9 cellular contexts compared by ENCODE assay signal in genomic region chr3:58386966-58387365, GRCh38. TPM values are rescaled to one million over a fixed set of nuclear protein-coding genes. Genes with fewer than 3 reads are reported as not detected.
DNase-seq lines count a peak whose midpoint lies in the region; TF ChIP-seq lines count a peak whose summit lies in the region.
"Had no signal": no experiment of that assay in that cellular context is flagged by ENCODE, and none has a peak within 500 bp of the region (broad histone marks: within the 10 kb centered on the region; RNA-seq: fewer than 3 reads in every experiment).

No MANE protein-coding gene starts in this region.

- H3K9me3 Mint-ChIP-seq in H9, result no peaks in the 10 kb centered on the region

- no peaks in the 10 kb centered on the region for H3K79me1 ChIP-seq in H9 (ENCODE audit: insufficient read depth, low read depth, low read length, poor library complexity, severe bottlenecking)

- H4K8ac ChIP-seq in H9 (replicated peaks; ENCODE audit: insufficient read length, low read depth, low read length), result no peak overlapping the region

- in situ Hi-C loops in astrocyte of the spinal cord (cut with HindIII; ENCODE audit: low sequenced_read_pairs), result no loop called here

- no peak overlapping the region for H4K5ac ChIP-seq in H9 (ENCODE audit: insufficient read length, low read depth, low read length)

- H3K9me3 ChIP-seq in H9 (ENCODE audit: control insufficient read depth, low read depth, low read length), result no peaks in the 10 kb centered on the region
- no peaks in the 10 kb centered on the region for H3K9me3 ChIP-seq in iPS-18c (ENCODE audit: control insufficient read depth, insufficient read depth, low read length)

- no peak overlapping the region for H2BK12ac ChIP-seq in H9 (ENCODE audit: insufficient read length, low read depth, low read length)

- H3K4ac ChIP-seq in H9 (ENCODE audit: low read depth, low read length), result no peak overlapping the region

- no peak overlapping the region for H2BK20ac ChIP-seq in H9 (ENCODE audit: low read depth, low read length, poor library complexity, severe bottlenecking)

- no peak for TF ChIP-seq CTCF in H9 (conservative IDR thresholded peaks at IDR 0.05)
- no peak for TF ChIP-seq CTCF in astrocyte of the spinal cord (IDR thresholded peaks at IDR 0.05; ENCODE audit: low read depth, low read length)

- no peak overlapping the region for H4K91ac ChIP-seq in H9 (ENCODE audit: insufficient read length, low read depth, low read length)

- H2AFZ ChIP-seq in H9 (ENCODE audit: low read length), result no peak overlapping the region

- H3K79me2 ChIP-seq in H9 (ENCODE audit: insufficient read depth, low read length), result no peaks in the 10 kb centered on the region

- no peak overlapping the region for H2BK5ac ChIP-seq in H9 (ENCODE audit: insufficient read length, low read length)

- CTCF ChIA-PET in HEK293T (lab: Yijun Ruan, JAX), result no interaction called here

- H2AK5ac ChIP-seq in H9 (ENCODE audit: insufficient read length, low read length), result no peak overlapping the region

- no peak overlapping the region for H3K18ac ChIP-seq in H9 (ENCODE audit: insufficient read length, low read depth, low read length)

- peak overlapping the region in 1 of 3 experiments; percentile 76; a peak in 2 of 7 replicates for H3K27ac Mint-ChIP-seq in H9
- H3K27ac Mint-ChIP-seq: activated naive CD8-positive, alpha-beta T cell had no signal

- H2BK120ac ChIP-seq in H9 (ENCODE audit: low read depth, low read length, poor library complexity, severe bottlenecking), result no peak overlapping the region

- peaks cover 18 to 19% of the 10 kb centered on the region in 2 experiments for H3K4me1 Mint-ChIP-seq in H9

- no peak overlapping the region for H3K56ac ChIP-seq in H9 (ENCODE audit: insufficient read length, low read depth, low read length)

- no peak overlapping the region for H2BK15ac ChIP-seq in H9 (ENCODE audit: low read depth, low read length)

- DNase-seq in H9 (peak; percentile 36), astrocyte of the spinal cord (ENCODE audit: low read depth, low spot score) (peak; percentile 79), skeletal muscle cell (ENCODE audit: low read depth) (peak; percentile 86), NCI-H128 (lab: John Stamatoyannopoulos, UW; ENCODE audit: unreplicated experiment) (no peak), NCI-H82 (lab: John Stamatoyannopoulos, UW) (no peak), HuH-7 (ENCODE audit: low spot score) (no peak), HEK293T (ENCODE audit: extremely low spot score) (no peak)

- no CpG with 5 or more reads among the region's 3 CpGs for WGBS in H9 (ENCODE audit: extremely low coverage, insufficient read length, low lambda C conversion rate)

- no peak overlapping the region for H3K27ac ChIP-seq in H9 (ENCODE audit: insufficient read length, low read depth, low read length)

- peaks cover 4% of the 10 kb centered on the region; the same call in 1 of the 2 replicates for H3K4me1 ChIP-seq in H9 (ENCODE audit: insufficient read depth, low read length)

- POLR2A ChIA-PET in HEK293T (lab: Yijun Ruan, JAX), result no interaction called here

- no peaks in the 10 kb centered on the region; a peak in 1 of 7 replicates for H3K36me3 Mint-ChIP-seq in H9 (ENCODE audit: insufficient read depth in 1 of 3, low read depth in 3 of 3)

- H3K23me2 ChIP-seq in H9 (ENCODE audit: insufficient read length, low read depth, low read length, poor library complexity, severe bottlenecking), result no peaks in the 10 kb centered on the region

- H3K27me3 ChIP-seq in H9 (ENCODE audit: insufficient read depth, low read length), result no peaks in the 10 kb centered on the region

- H3K14ac ChIP-seq in H9 (ENCODE audit: insufficient read depth, low read length), result no peak overlapping the region

- H4K20me1 ChIP-seq in H9 (ENCODE audit: control insufficient read depth, insufficient read depth, insufficient read length), result no peaks in the 10 kb centered on the region

- H3K4me3 ChIP-seq in astrocyte of the spinal cord (ENCODE audit: low read depth, low read length), result no peak overlapping the region
- H3K4me3 ChIP-seq in iPS-18c (ENCODE audit: insufficient read depth, low read depth, low read length), result peak overlapping the region; percentile 9; the same call in 1 of the 2 replicates
- no peak overlapping the region for H3K4me3 ChIP-seq in skeletal muscle cell (ENCODE audit: low read depth, low read length)

- H3K27me3 Mint-ChIP-seq in H9 (ENCODE audit: low read depth), result no peaks in the 10 kb centered on the region; the same call in 1 of the 2 replicates
- H3K27me3 Mint-ChIP-seq: activated naive CD8-positive, alpha-beta T cell had no signal

- no peak overlapping the region for H3K23ac ChIP-seq in H9 (ENCODE audit: insufficient read length, low read depth, low read length)

- H3K4me2 ChIP-seq in H9 (ENCODE audit: insufficient read depth, insufficient read length, low read length), result no peak overlapping the region

- H3T11ph ChIP-seq in H9 (ENCODE audit: low read length), result no peak overlapping the region

- H3K4me3 Mint-ChIP-seq in H9, result no peak overlapping the region
- H3K4me3 Mint-ChIP-seq: activated naive CD8-positive, alpha-beta T cell had no signal

- no peak overlapping the region for H3K9ac ChIP-seq in H9 (ENCODE audit: extremely low read depth, insufficient read length, low read length)

TF ChIP-seq in HEK293T, 16 proteins besides CTCF, POLR2A, EP300 and RAD21:
- TF ChIP-seq FOXM1 (IDR thresholded peaks at IDR 0.05; ENCODE audit: borderline replicate concordance) (no peak), PKNOX1 (IDR thresholded peaks at IDR 0.05) (no peak), BHLHE40 (IDR thresholded peaks at IDR 0.05; ENCODE audit: borderline replicate concordance) (no peak), LEF1 (IDR thresholded peaks at IDR 0.05; ENCODE audit: borderline replicate concordance) (no peak), HDGF (IDR thresholded peaks at IDR 0.05; ENCODE audit: borderline replicate concordance) (no peak), ARNT (IDR thresholded peaks at IDR 0.05) (no peak), CTBP1 (IDR thresholded peaks at IDR 0.05; ENCODE audit: borderline replicate concordance) (no peak), FOXA1 (IDR thresholded peaks at IDR 0.05) (no peak), NFRKB (IDR thresholded peaks at IDR 0.05) (no peak)

RNA-seq across cellular contexts. Expression of gene PDHB, which starts 46.7 kb away (rescaled TPM):
- total RNA-seq in H9 (2021), result 131 and 132 TPM in 2 replicates

RNA-seq across cellular contexts. Expression of gene PXK, which starts 54.3 kb away (rescaled TPM):
- 3.3 and 3.4 TPM in 2 replicates for total RNA-seq in H9 (2021)

Comparison
In these comparisons a context has a peak if more than half of its experiments do, and no peak if none do; other contexts are left out.
1. DNase-seq: peak in H9 (single experiment), astrocyte of the spinal cord (single experiment) and skeletal muscle cell (single experiment); none in NCI-H128 (single experiment), NCI-H82 (single experiment), HuH-7 (single experiment) and HEK293T (single experiment).